18 cellular contexts compared by ENCODE assay signal in genomic region chr4:98491862-98492554, GRCh38.
A peak's percentile ranks its signal among the peaks of the same experiment; 100 is the strongest.
DNase-seq lines count a peak whose midpoint lies in the region; ATAC-seq and TF ChIP-seq lines count a peak whose summit lies in the region.
"Had no signal": no experiment of that assay in that cellular context is flagged by ENCODE, and none has a peak within 500 bp of the region (broad histone marks: within the 10 kb centered on the region; RNA-seq: fewer than 3 reads in every experiment).

No MANE protein-coding gene starts in this region.

- no peaks in the 10 kb centered on the region for H3F3A ChIP-seq in PC-9 (ENCODE audit: insufficient read depth, low read depth)

- DNase-seq in GM03348 (ENCODE audit: low spot score) (peak; percentile 47), foreskin keratinocyte (peak in 1 of 2 donors; percentile 41), renal cortical epithelial cell (ENCODE audit: low read depth) (peak; percentile 61), body of pancreas (no peak), PC-9 (no peak), iPS-NIHi11 (ENCODE audit: low spot score) (no peak)
- DNase-seq in stimulated activated CD4-positive, alpha-beta T cell treated with anti-CD3 and anti-CD28 coated beads, Interleukin-2, amount 100 ng/mL, for 24 hours = no peak
- DNase-seq: activated effector memory CD4-positive, alpha-beta T cell treated with anti-CD3 and anti-CD28 coated beads, Interleukin-2, amount 50 U/mL, for 16 hours; central memory CD4-positive, alpha-beta T cell; GF-D8; NCI-H2227 treated with DMSO at 0.1 percent for 48 hours; OCI-M1; stimulated activated CD4-positive, alpha-beta T cell treated with anti-CD3 and anti-CD28 coated beads, Interleukin-4, amount 100 ng/mL, for 4 hours; T-cell had no signal

- H3K27me3 ChIP-seq in foreskin keratinocyte = no peaks in the 10 kb centered on the region
- no peaks in the 10 kb centered on the region for H3K27me3 ChIP-seq in body of pancreas
- H3K27me3 ChIP-seq in PC-9 (ENCODE audit: insufficient read depth, low read depth) = no peaks in the 10 kb centered on the region

- POLR2A ChIA-PET in PC-9 (lab: Charles Lee; ENCODE audit: unreplicated experiment) = no interaction called here

- peaks cover 5% of the 10 kb centered on the region for H3K36me3 Mint-ChIP-seq in activated T-helper 17 cell treated with anti-CD3 and anti-CD28 coated beads, Interleukin-2, amount 50 U/mL, for 72 hours (ENCODE audit: low read depth)
- H3K36me3 Mint-ChIP-seq: CD14-positive monocyte had no signal

- TF ChIP-seq POLR2A in body of pancreas (IDR thresholded peaks at IDR 0.05) = no peak

- H4K20me1 ChIP-seq in PC-9 (ENCODE audit: insufficient read depth) = no peaks in the 10 kb centered on the region

- H3K27ac ChIP-seq in foreskin keratinocyte = peak overlapping the region; percentile 28
- H3K27ac ChIP-seq in body of pancreas = no peak overlapping the region
- H3K27ac ChIP-seq in PC-9 = no peak overlapping the region

- intact Hi-C loops in body of pancreas (cut with DNase I) (no loop called here), PC-9 (cut with micrococcal nuclease; ENCODE audit: unreplicated experiment) (no loop called here)

- H3K9me3 ChIP-seq in body of pancreas (no peaks in the 10 kb centered on the region), PC-9 (ENCODE audit: insufficient read depth, low read depth) (no peaks in the 10 kb centered on the region)
- H3K9me3 ChIP-seq: HAP-1 had no signal

- no peak overlapping the region for H3K27ac Mint-ChIP-seq in activated T-helper 17 cell treated with anti-CD3 and anti-CD28 coated beads, Interleukin-2, amount 50 U/mL, for 72 hours
- H3K27ac Mint-ChIP-seq: CD14-positive monocyte; stimulated activated naive CD8-positive, alpha-beta T cell treated with anti-CD3 and anti-CD28 coated beads, Interleukin-15, Interleukin-2, amounts not matched to agents 100 ng/mL and 50 ng/mL, for 24 hours; T-cell had no signal

- H3K36me3 ChIP-seq in body of pancreas (replicated peaks in 1 of 2; ENCODE audit: insufficient read depth in 1 of 2, low read depth in 2 of 2) (no peaks in the 10 kb centered on the region), PC-9 (ENCODE audit: low read depth) (no peaks in the 10 kb centered on the region)
- H3K36me3 ChIP-seq: HAP-1 had no signal

- BruUV-seq in PC-9 (replicated peaks; lab: Mats Ljungman, UMichigan) = no TSS peak

- no peaks in the 10 kb centered on the region for H3K27me3 Mint-ChIP-seq in activated T-helper 17 cell treated with anti-CD3 and anti-CD28 coated beads, Interleukin-2, amount 50 U/mL, for 72 hours
- H3K27me3 Mint-ChIP-seq: stimulated activated naive CD8-positive, alpha-beta T cell treated with anti-CD3 and anti-CD28 coated beads, Interleukin-15, Interleukin-2, amounts not matched to agents 100 ng/mL and 50 ng/mL, for 24 hours; T-cell had no signal

- peak; percentile 47 for ATAC-seq in activated T-helper 17 cell treated with anti-CD3 and anti-CD28 coated beads, Interleukin-2, amount 50 U/mL, for 72 hours (replicated peaks)
- ATAC-seq in foreskin keratinocyte (peak; percentile 64), body of pancreas (no peak)
- ATAC-seq: T-cell had no signal

- H3K4me1 ChIP-seq in foreskin keratinocyte (peaks cover 17% of the 10 kb centered on the region), body of pancreas (no peaks in the 10 kb centered on the region), PC-9 (replicated peaks; ENCODE audit: insufficient read depth) (no peaks in the 10 kb centered on the region)
- H3K4me1 ChIP-seq: HAP-1 had no signal

- no peaks in the 10 kb centered on the region for H3K9me2 ChIP-seq in PC-9 (ENCODE audit: insufficient read depth)

- H3K4me3 ChIP-seq in body of pancreas (no peak overlapping the region), PC-9 (no peak overlapping the region)
- H3K4me3 ChIP-seq: HAP-1 had no signal

- WGBS in body of pancreas, 2 donors = 89 to 90% methylated on average over 6 of the region's 6 CpGs

- H3K4me2 ChIP-seq in PC-9 = no peak overlapping the region

- no peak overlapping the region for H3K4me3 Mint-ChIP-seq in activated T-helper 17 cell treated with anti-CD3 and anti-CD28 coated beads, Interleukin-2, amount 50 U/mL, for 72 hours
- H3K4me3 Mint-ChIP-seq: CD14-positive monocyte; stimulated activated naive CD8-positive, alpha-beta T cell treated with anti-CD3 and anti-CD28 coated beads, Interleukin-15, Interleukin-2, amounts not matched to agents 100 ng/mL and 50 ng/mL, for 24 hours; T-cell had no signal

- no peaks in the 10 kb centered on the region for H3K9me3 Mint-ChIP-seq in activated T-helper 17 cell treated with anti-CD3 and anti-CD28 coated beads, Interleukin-2, amount 50 U/mL, for 72 hours
- H3K9me3 Mint-ChIP-seq: stimulated activated naive CD8-positive, alpha-beta T cell treated with anti-CD3 and anti-CD28 coated beads, Interleukin-15, Interleukin-2, amounts not matched to agents 100 ng/mL and 50 ng/mL, for 24 hours; T-cell had no signal

- H2AFZ ChIP-seq in PC-9 = no peak overlapping the region

- TF ChIP-seq CTCF in foreskin keratinocyte (conservative IDR thresholded peaks at IDR 0.05) (no peak), body of pancreas (IDR thresholded peaks at IDR 0.05) (no peak), PC-9 (conservative IDR thresholded peaks at IDR 0.05) (no peak)

- no peaks in the 10 kb centered on the region for H3K79me2 ChIP-seq in PC-9 (ENCODE audit: low read depth)

- CTCF ChIA-PET in PC-9 (lab: Charles Lee) = no interaction called here

- H3K4me1 Mint-ChIP-seq in activated T-helper 17 cell treated with anti-CD3 and anti-CD28 coated beads, Interleukin-2, amount 50 U/mL, for 72 hours = peaks cover 6% of the 10 kb centered on the region
- H3K4me1 Mint-ChIP-seq: CD14-positive monocyte had no signal

Comparison
In these comparisons a context has a peak if more than half of its experiments do, and no peak if none do; other contexts are left out.
1. DNase-seq: peak in GM03348 (single experiment) and renal cortical epithelial cell (single experiment); none in body of pancreas (0 of 4), PC-9 (0 of 2), iPS-NIHi11 (single experiment) and stimulated activated CD4-positive, alpha-beta T cell treated with anti-CD3 and anti-CD28 coated beads, Interleukin-2, amount 100 ng/mL, for 24 hours (0 of 2).